19 cellular contexts compared by ENCODE assay signal in genomic region chr2:148221166-148221565, GRCh38.
"Had no signal": no experiment of that assay in that cellular context is flagged by ENCODE, and none has a peak within 500 bp of the region (broad histone marks: within the 10 kb centered on the region; RNA-seq: fewer than 3 reads in every experiment).

No MANE protein-coding gene starts in this region.

- DNase-seq: activated CD4-positive, alpha-beta T cell treated with anti-CD3 and anti-CD28 coated beads for 36 hours; activated CD4-positive, alpha-beta T cell treated with anti-CD3 and anti-CD28 coated beads, Interleukin-2, amount 10 ng/mL, durations not matched to agents 7 days and 5 days; activated CD4-positive, alpha-beta T cell treated with anti-CD3 and anti-CD28 coated beads, Interleukin-2, amount 50 U/mL, for 48 hours; activated CD8-positive, alpha-beta T cell treated with anti-CD3 and anti-CD28 coated beads, Interleukin-2, amount 10 ng/mL, durations not matched to agents 7 days and 5 days; activated gamma-delta T cell treated with Interleukin-2 at 50 U/mL for 16 hours; activated naive CD4-positive, alpha-beta T cell treated with anti-CD3 and anti-CD28 coated beads for 36 hours; activated T-cell treated with anti-CD3 and anti-CD28 coated beads, Interleukin-2, amount 50 U/mL, for 24 hours; adrenal gland; body of pancreas; NCI-H1048; NCI-H1105 treated with DMSO at 0.1 percent for 48 hours; NCI-H1436; NCI-H1694; NCI-H2029; NCI-H345; NCI-H524 treated with DMSO at 0.1 percent for 48 hours; NK-92 treated with Interleukin-12 subunit alpha and Interleukin-12 subunit beta, amount 100 ng/mL, for 24 hours; PC-9; SJCRH30 had no signal
